17 cellular contexts compared by ENCODE assay signal in genomic region chr22:46844606-46845210, GRCh38.
A peak's percentile ranks its signal among the peaks of the same experiment; 100 is the strongest.
DNase-seq lines count a peak whose midpoint lies in the region; ATAC-seq and TF ChIP-seq lines count a peak whose summit lies in the region.
"Had no signal": no experiment of that assay in that cellular context is flagged by ENCODE, and none has a peak within 500 bp of the region (broad histone marks: within the 10 kb centered on the region; RNA-seq: fewer than 3 reads in every experiment).

No MANE protein-coding gene starts in this region.

- H3K27me3 ChIP-seq in heart left ventricle: no peaks in the 10 kb centered on the region
- no peaks in the 10 kb centered on the region for H3K27me3 ChIP-seq in esophagus squamous epithelium
- H3K27me3 ChIP-seq in uterus: no peaks in the 10 kb centered on the region
- H3K27me3 ChIP-seq in left lung: no peaks in the 10 kb centered on the region
- H3K27me3 ChIP-seq: cardiac muscle cell had no signal

- H3K27ac Mint-ChIP-seq in neural crest cell (ENCODE audit: unreplicated experiment): peak overlapping the region; percentile 36

- no peak for DNase-seq in heart left ventricle
- no peak for DNase-seq in left cardiac atrium
- no peak for DNase-seq in esophagus squamous epithelium (lab: John Stamatoyannopoulos, UW)
- DNase-seq in neural crest cell (ENCODE audit: low read depth, low spot score): no peak
- no peak for DNase-seq in uterus
- no peak for DNase-seq in left lung
- DNase-seq in kidney glomerular epithelial cell (lab: John Stamatoyannopoulos, UW): no peak
- DNase-seq: activated naive CD4-positive, alpha-beta T cell treated with anti-CD3 and anti-CD28 coated beads, Interleukin-2, amount 50 U/mL, for 16 hours; Calu3; GF-D8; NCI-H146; NCI-H524; stimulated activated CD4-positive, alpha-beta T cell treated with anti-CD3 and anti-CD28 coated beads, Interleukin-4, amount 100 ng/mL, for 1 hour had no signal

- H3K9me3 ChIP-seq in heart left ventricle (no peaks in the 10 kb centered on the region), esophagus squamous epithelium (no peaks in the 10 kb centered on the region), uterus (no peaks in the 10 kb centered on the region), left lung (no peaks in the 10 kb centered on the region)

- H3K36me3 ChIP-seq in heart left ventricle: peaks cover 0 to 13% (median 0%) of the 10 kb centered on the region in 9 donors
- H3K36me3 ChIP-seq in esophagus squamous epithelium: peaks cover 0 to 15% (median 0%) of the 10 kb centered on the region in 3 donors
- no peaks in the 10 kb centered on the region for H3K36me3 ChIP-seq in uterus
- H3K36me3 ChIP-seq in left lung: no peaks in the 10 kb centered on the region
- H3K36me3 ChIP-seq: cardiac muscle cell had no signal

- peaks cover 11% of the 10 kb centered on the region for H3K36me3 Mint-ChIP-seq in neural crest cell (ENCODE audit: low read depth)

- H3K9me3 Mint-ChIP-seq in neural crest cell: peaks cover 4% of the 10 kb centered on the region
- H3K9me3 Mint-ChIP-seq: stimulated activated memory B cell treated with anti-CD40 and anti-IgM and Interleukin-4, amounts not matched to agents 10 μg/mL and 1 μg/mL and 100 μg/mL, for 72 hours had no signal

- TF ChIP-seq POLR2A in heart left ventricle (IDR thresholded peaks at IDR 0.05) (no peak), esophagus squamous epithelium (IDR thresholded peaks at IDR 0.05) (no peak), uterus (IDR thresholded peaks at IDR 0.05) (no peak)

- ATAC-seq in heart left ventricle (peak in 1 of 4 donors; percentile 23), left cardiac atrium (no peak), left lung (no peak), HG03139 (IDR thresholded peaks at IDR 0.05; ENCODE audit: unreplicated experiment) (no peak)
- ATAC-seq: stimulated activated memory B cell treated with anti-CD40 and anti-IgM and Interleukin-4, amounts not matched to agents 10 μg/mL and 1 μg/mL and 100 μg/mL, for 72 hours had no signal

- peak overlapping the region in 9 of 12 donors; percentile 3 to 52 (median 39) for H3K4me3 ChIP-seq in heart left ventricle
- H3K4me3 ChIP-seq in esophagus squamous epithelium: peak overlapping the region in 3 of 4 donors; percentile 8 to 41 (median 17)
- peak overlapping the region; percentile 11 to 25 for H3K4me3 ChIP-seq in uterus
- H3K4me3 ChIP-seq in left lung: no peak overlapping the region
- H3K4me3 ChIP-seq: cardiac muscle cell had no signal

- WGBS in heart left ventricle, 4 donors: 78 to 88% (median 84%) methylated on average over 11 of the region's 11 CpGs
- WGBS in esophagus squamous epithelium, 2 donors: 83 to 84% methylated on average over 6 to 11 of the region's 11 CpGs

- H3K27ac ChIP-seq in heart left ventricle (peak overlapping the region in 3 of 12 donors; percentile 2 to 50 (median 41)), esophagus squamous epithelium (peak overlapping the region in 1 of 4 donors; percentile 47), uterus (peak overlapping the region; percentile 13 to 17), left lung (peak overlapping the region in 1 of 2 donors; percentile 1)
- H3K27ac ChIP-seq: cardiac muscle cell, epithelial cell of prostate had no signal

- intact Hi-C loops in heart left ventricle (cut with DNase I): loop anchor here in 4 of 10 donors (5.0 to 10.0 kb wide), 3 partner anchors 100 to 1650 kb away; no protein-coding TSS in a partner anchor
- intact Hi-C loops in left cardiac atrium (cut with DNase I): no loop called here
- intact Hi-C loops in esophagus squamous epithelium (cut with DNase I): no loop called here
- intact Hi-C loops in uterus (cut with DNase I; ENCODE audit: low total_unique reads): no loop called here
- intact Hi-C loops in left lung (cut with DNase I): no loop called here

- TF ChIP-seq CTCF in heart left ventricle (IDR thresholded peaks at IDR 0.05) (no peak), esophagus squamous epithelium (IDR thresholded peaks at IDR 0.05) (no peak), neural crest cell (conservative IDR thresholded peaks at IDR 0.05) (no peak), uterus (IDR thresholded peaks at IDR 0.05) (no peak), left lung (IDR thresholded peaks at IDR 0.05) (no peak)

- no peaks in the 10 kb centered on the region for H3K27me3 Mint-ChIP-seq in neural crest cell (ENCODE audit: low read depth)
- H3K27me3 Mint-ChIP-seq: stimulated activated memory B cell treated with anti-CD40 and anti-IgM and Interleukin-4, amounts not matched to agents 10 μg/mL and 1 μg/mL and 100 μg/mL, for 72 hours had no signal

- H3K4me1 ChIP-seq in heart left ventricle (peaks cover 0 to 19% (median 0%) of the 10 kb centered on the region in 12 donors), esophagus squamous epithelium (peaks cover 6 to 46% (median 10%) of the 10 kb centered on the region in 3 donors), uterus (no peaks in the 10 kb centered on the region), left lung (peaks cover 0 to 10% of the 10 kb centered on the region in 2 donors)

- H3K4me1 Mint-ChIP-seq in neural crest cell: no peaks in the 10 kb centered on the region

- H3K4me3 Mint-ChIP-seq in neural crest cell: no peak overlapping the region
- H3K4me3 Mint-ChIP-seq: stimulated activated memory B cell treated with anti-CD40 and anti-IgM and Interleukin-4, amounts not matched to agents 10 μg/mL and 1 μg/mL and 100 μg/mL, for 72 hours had no signal

Comparison
In these comparisons a context has a peak if more than half of its experiments do, and no peak if none do; other contexts are left out.
1. H3K4me3 ChIP-seq: peak in heart left ventricle (9 of 12), esophagus squamous epithelium (3 of 4) and uterus (2 of 2); none in left lung (0 of 2).